In the genomic region with DNA sequence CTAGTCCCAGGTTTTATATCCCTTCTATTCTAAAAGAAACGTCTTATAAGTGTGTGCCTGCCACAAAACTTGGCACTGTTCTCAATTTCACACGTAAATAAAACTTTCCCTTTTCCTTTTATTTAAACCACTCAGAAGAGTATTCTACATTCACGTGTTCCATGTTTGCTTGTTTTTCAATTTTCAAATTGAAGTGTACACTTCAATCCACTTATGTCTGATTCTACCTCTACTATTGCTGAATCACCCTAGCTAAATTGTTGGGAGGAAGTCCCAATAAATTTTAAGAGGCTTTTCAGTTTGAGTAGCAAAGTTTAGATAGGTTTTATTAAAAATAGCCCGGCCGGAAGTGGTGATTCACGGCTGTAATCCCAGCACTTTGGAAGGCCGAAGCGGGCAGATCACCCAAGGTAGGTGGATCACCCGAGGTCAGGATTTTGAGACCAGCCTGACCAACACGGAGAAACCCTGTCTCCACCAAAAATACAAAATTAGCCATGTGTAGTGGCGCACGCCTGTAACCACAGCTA, we compare ENCODE assay signal across 19 cellular contexts.
"Had no signal": no experiment of that assay in that cellular context is flagged by ENCODE, and none has a peak within 500 bp of the region (broad histone marks: within the 10 kb centered on the region; RNA-seq: fewer than 3 reads in every experiment).

No MANE protein-coding gene starts in this region.

- H3K27me3 Mint-ChIP-seq: stimulated activated naive B cell treated with anti-CD40 and anti-IgM and Interleukin-4, amounts not matched to agents 10 μg/mL and 1 μg/mL and 100 μg/mL, for 72 hours; stimulated activated naive CD8-positive, alpha-beta T cell treated with anti-CD3 and anti-CD28 coated beads, Interleukin-15, amount 100 ng/mL, for 72 hours had no signal

- H3K4me1 ChIP-seq: heart left ventricle, right atrium auricular region, testis, tibial nerve had no signal

- H3K9me3 ChIP-seq: heart left ventricle, right atrium auricular region, sigmoid colon, testis, tibial nerve had no signal

- H3K36me3 Mint-ChIP-seq: mesothelial cell of epicardium; natural killer cell; stimulated activated naive B cell treated with anti-CD40 and anti-IgM and Interleukin-4, amounts not matched to agents 10 μg/mL and 1 μg/mL and 100 μg/mL, for 72 hours had no signal

- H3K4me3 Mint-ChIP-seq: endodermal cell; mesothelial cell of epicardium; natural killer cell; neural crest cell; stimulated activated naive B cell treated with anti-CD40 and anti-IgM and Interleukin-4, amounts not matched to agents 10 μg/mL and 1 μg/mL and 100 μg/mL, for 72 hours; stimulated activated naive CD8-positive, alpha-beta T cell treated with anti-CD3 and anti-CD28 coated beads, Interleukin-15, amount 100 ng/mL, for 72 hours had no signal

- H3K27ac Mint-ChIP-seq: endodermal cell; mesothelial cell of epicardium; natural killer cell; stimulated activated naive B cell treated with anti-CD40 and anti-IgM and Interleukin-4, amounts not matched to agents 10 μg/mL and 1 μg/mL and 100 μg/mL, for 72 hours; stimulated activated naive CD8-positive, alpha-beta T cell treated with anti-CD3 and anti-CD28 coated beads, Interleukin-15, amount 100 ng/mL, for 72 hours had no signal

- DNase-seq: effector CD4-positive, alpha-beta T cell; endodermal cell; foreskin melanocyte; heart left ventricle; hypothalamus; kidney glomerular epithelial cell; natural killer cell; sigmoid colon; stimulated activated CD4-positive, alpha-beta T cell treated with anti-CD3 and anti-CD28 coated beads, Interleukin-2, amount 100 ng/mL, for 24 hours; stimulated activated CD4-positive, alpha-beta T cell treated with anti-CD3 and anti-CD28 coated beads, Interleukin-4, amount 100 ng/mL, for 4 hours; stimulated activated naive B cell treated with anti-CD40 and anti-IgM and Interleukin-4, amounts not matched to agents 10 μg/mL and 1 μg/mL and 100 μg/mL, for 72 hours; stimulated activated naive CD8-positive, alpha-beta T cell treated with anti-CD3 and anti-CD28 coated beads, Interleukin-15, amount 100 ng/mL, for 72 hours; testis had no signal

- H3K4me3 ChIP-seq: coronary artery, heart left ventricle, right atrium auricular region, sigmoid colon, skin epidermis, testis, tibial nerve had no signal

- H3K36me3 ChIP-seq: heart left ventricle, right atrium auricular region, sigmoid colon, tibial nerve had no signal

- H3K27me3 ChIP-seq: heart left ventricle, right atrium auricular region, sigmoid colon, testis, tibial nerve had no signal

- ATAC-seq: heart left ventricle; natural killer cell; stimulated activated naive B cell treated with anti-CD40 and anti-IgM and Interleukin-4, amounts not matched to agents 10 μg/mL and 1 μg/mL and 100 μg/mL, for 72 hours; stimulated activated naive CD8-positive, alpha-beta T cell treated with anti-CD3 and anti-CD28 coated beads, Interleukin-15, amount 100 ng/mL, for 72 hours had no signal

- H3K9me3 Mint-ChIP-seq: endodermal cell; mesothelial cell of epicardium; natural killer cell; neural crest cell; stimulated activated naive CD8-positive, alpha-beta T cell treated with anti-CD3 and anti-CD28 coated beads, Interleukin-15, amount 100 ng/mL, for 72 hours had no signal

- H3K27ac ChIP-seq: coronary artery, heart left ventricle, right atrium auricular region, sigmoid colon, skin epidermis, testis, tibial nerve had no signal

- H3K4me1 Mint-ChIP-seq: natural killer cell; neural crest cell; stimulated activated naive B cell treated with anti-CD40 and anti-IgM and Interleukin-4, amounts not matched to agents 10 μg/mL and 1 μg/mL and 100 μg/mL, for 72 hours; stimulated activated naive CD8-positive, alpha-beta T cell treated with anti-CD3 and anti-CD28 coated beads, Interleukin-15, amount 100 ng/mL, for 72 hours had no signal
